8 cellular contexts compared by ENCODE assay signal in genomic region chr12:56258820-56259183, GRCh38. TPM values are rescaled to one million over a fixed set of nuclear protein-coding genes. Genes with fewer than 3 reads are reported as not detected.
DNase-seq lines count a peak whose midpoint lies in the region; ATAC-seq, FAIRE-seq and TF ChIP-seq lines count a peak whose summit lies in the region.

No MANE protein-coding gene starts in this region.

- H3K27me3 ChIP-seq in breast epithelium: no peaks in the 10 kb centered on the region

- H3K9me3 Mint-ChIP-seq in HFFc6: no peaks in the 10 kb centered on the region

- TF ChIP-seq CTCF in A549 (IDR thresholded peaks at IDR 0.05) (no peak), HFFc6 (IDR thresholded peaks at IDR 0.05) (no peak), breast epithelium (IDR thresholded peaks at IDR 0.05) (no peak), mucosa of descending colon (IDR thresholded peaks at IDR 0.05) (no peak)

- CTCF ChIA-PET in A549 (lab: Yijun Ruan, JAX): interaction anchor here (0.7 to 14.6 kb wide), 29 partner anchors 11 to 214 kb away, joined by 3 to 146 read pairs (median 6); partner anchors contain the start of genes COQ10A, RNF41, SMARCC2 and ZC3H10

- no peak for TF ChIP-seq EP300 in A549 (IDR thresholded peaks at IDR 0.05)

- H3K27ac Mint-ChIP-seq in HFFc6: peak overlapping the region; percentile 94

- no peak for DNase-seq in A549 (ENCODE audit: low read depth in 1 of 2, low spot score in 1 of 2)
- DNase-seq in HFFc6: no peak
- DNase-seq in breast epithelium (ENCODE audit: low spot score in 2 of 2): no peak
- DNase-seq in mucosa of descending colon: no peak
- DNase-seq in NCI-H146 treated with DMSO at 0.1 percent for 48 hours (lab: John Stamatoyannopoulos, UW; ENCODE audit: unreplicated experiment): no peak
- DNase-seq in NCI-H510A treated with DMSO at 0.1 percent for 48 hours (lab: John Stamatoyannopoulos, UW): no peak
- no peak for DNase-seq in UCSD-AML1 (lab: John Stamatoyannopoulos, UW; ENCODE audit: unreplicated experiment)
- DNase-seq in NCI-H1092 treated with DMSO at 0.1 percent for 48 hours (lab: John Stamatoyannopoulos, UW): no peak

- WGBS in A549 (ENCODE audit: missing lambda C conversion rate): 28% methylated on average over 9 of the region's 9 CpGs

- no peak for TF ChIP-seq POLR2A in A549 (IDR thresholded peaks at IDR 0.05; ENCODE audit: low read length)
- no peak for TF ChIP-seq POLR2A in breast epithelium (IDR thresholded peaks at IDR 0.05)

- peak; percentile 2; a peak in 2 of 6 replicates for ATAC-seq in A549
- no peak for ATAC-seq in mucosa of descending colon

- H3K27ac ChIP-seq in A549 (peak overlapping the region; percentile 92 to 97), breast epithelium (peak overlapping the region; percentile 83 to 86)

- POLR2A ChIA-PET in A549 (lab: Yijun Ruan, JAX): interaction anchor here (0.6 to 2.7 kb wide), 5 partner anchors 8 to 205 kb away, joined by 3 to 21 read pairs (median 3); partner anchors contain the start of genes COQ10A, RNF41 and SMARCC2

- intact Hi-C loops in breast epithelium (cut with DNase I; ENCODE audit: low total_unique reads): no loop called here
- intact Hi-C loops in mucosa of descending colon (cut with DNase I, micrococcal nuclease): no loop called here

- no peak for TF ChIP-seq RAD21 in A549 (conservative IDR thresholded peaks at IDR 0.05 in 1 of 2, IDR thresholded peaks at IDR 0.05 in 1 of 2)

- H3K4me3 ChIP-seq in A549: peak overlapping the region; percentile 94
- peak overlapping the region; percentile 80 to 96 (median 80) for H3K4me3 ChIP-seq in breast epithelium
- peak overlapping the region; percentile 69 for H3K4me3 ChIP-seq in mucosa of descending colon

- no peaks in the 10 kb centered on the region for H3K27me3 Mint-ChIP-seq in HFFc6 (ENCODE audit: insufficient read depth)

- peak overlapping the region; percentile 79 for H3K4me2 ChIP-seq in A549

- H3K36me3 Mint-ChIP-seq in HFFc6 (ENCODE audit: low read depth): peaks cover 35% of the 10 kb centered on the region

- H3K9me3 ChIP-seq in A549: no peaks in the 10 kb centered on the region
- no peaks in the 10 kb centered on the region for H3K9me3 ChIP-seq in breast epithelium
- H3K9me3 ChIP-seq in mucosa of descending colon: no peaks in the 10 kb centered on the region

- FAIRE-seq in A549 (lab: Jason Lieb, UNC): no peak

- H3K4me1 ChIP-seq in A549: peaks cover 47% of the 10 kb centered on the region
- peaks cover 0 to 12% of the 10 kb centered on the region in 2 donors for H3K4me1 ChIP-seq in breast epithelium
- H3K4me1 ChIP-seq in mucosa of descending colon (ENCODE audit: low read depth): peaks cover 19% of the 10 kb centered on the region

- H3K36me3 ChIP-seq in breast epithelium (peaks cover 3% of the 10 kb centered on the region), mucosa of descending colon (ENCODE audit: low read depth) (no peaks in the 10 kb centered on the region)

- peaks cover 54% of the 10 kb centered on the region for H3K4me1 Mint-ChIP-seq in HFFc6 (ENCODE audit: low read depth)

- peak overlapping the region; percentile 90 for H3K4me3 Mint-ChIP-seq in HFFc6

TF ChIP-seq in A549, 52 proteins besides CTCF, POLR2A, EP300 and RAD21:
- TF ChIP-seq HOXB13 (CRISPR knock-in tag; IDR thresholded peaks at IDR 0.05; ENCODE audit: low read depth) (no peak), HES2 (IDR thresholded peaks at IDR 0.05) (no peak), EHMT2 (IDR thresholded peaks at IDR 0.05; ENCODE audit: low read depth) (no peak), RFX5 (IDR thresholded peaks at IDR 0.05) (no peak), KDM5A (IDR thresholded peaks at IDR 0.05) (no peak), CBX2 (IDR thresholded peaks at IDR 0.05; ENCODE audit: borderline replicate concordance, low read depth) (no peak), POLR2AphosphoS2 (conservative IDR thresholded peaks at IDR 0.05; ENCODE audit: low read length) (no peak), PHF8 (IDR thresholded peaks at IDR 0.05; ENCODE audit: borderline replicate concordance, low read depth) (no peak), BCL3 (IDR thresholded peaks at IDR 0.05) (no peak), HOXB5 (CRISPR knock-in tag; IDR thresholded peaks at IDR 0.05) (no peak), CHD4 (IDR thresholded peaks at IDR 0.05; ENCODE audit: borderline replicate concordance) (no peak), ESRRA (IDR thresholded peaks at IDR 0.05; ENCODE audit: borderline replicate concordance, low read length) (no peak), MAZ (IDR thresholded peaks at IDR 0.05; ENCODE audit: borderline replicate concordance, low read depth, low read length) (no peak), FOSL2 (IDR thresholded peaks at IDR 0.05) (no peak), FOSL2 (CRISPR knock-in tag; IDR thresholded peaks at IDR 0.05) (no peak)
TF ChIP-seq in A549: peak in this region for 0.

RNA-seq across cellular contexts. Expression of gene ANKRD52, which starts 0.6 kb away (rescaled TPM):
- polyA plus RNA-seq in A549 (2011; rRNA removed): 26.1 and 35.1 TPM in 2 replicates
- polyA plus RNA-seq in A549 (2012; cell fraction: cytosol; rRNA removed): 31.9 and 40.1 TPM in 2 replicates
- polyA plus RNA-seq in A549 (2012; cell fraction: nucleus; rRNA removed): 109 and 119 TPM in 2 replicates
- 47.4 to 48.7 TPM (median 48.0 TPM) in 3 replicates for polyA plus RNA-seq in A549 (2017; fragmentation: RNase III; extraction: RNeasy Plus Mini Kit Qiagen cat#74134 plus additional on column Dnase treatment)
- polyA minus RNA-seq in A549 (2011; rRNA and poly(A)+ RNA removed): 57.3 and 62.5 TPM in 2 replicates
- 10 to 100 TPM; 57.9 to 87.8 (median 68.6) TPM for total RNA-seq in HFFc6 (2021; fragmentation: NEBNext Ultra II Directional; extraction: Animal tissue kit (Norgen Biotek cat#: 25700))
- 10 to 100 TPM; 12.8 to 18.4 (median 14.9) TPM for total RNA-seq in breast epithelium
- 10 to 100 TPM; 35.6 to 53.8 (median 43.1) TPM for total RNA-seq in mucosa of descending colon

RNA-seq across cellular contexts. Expression of gene COQ10A, which starts 7.9 kb away (rescaled TPM):
- 40.9 and 41.2 TPM in 2 replicates for polyA plus RNA-seq in A549 (2011; rRNA removed)
- polyA plus RNA-seq in A549 (2012; cell fraction: cytosol; rRNA removed): 33.5 and 38.0 TPM in 2 replicates
- polyA plus RNA-seq in A549 (2012; cell fraction: nucleus; rRNA removed): 73.4 and 87.0 TPM in 2 replicates
- 20.7 to 23.5 TPM (median 23.2 TPM) in 3 replicates for polyA plus RNA-seq in A549 (2017; fragmentation: RNase III; extraction: RNeasy Plus Mini Kit Qiagen cat#74134 plus additional on column Dnase treatment)
- polyA minus RNA-seq in A549 (2011; rRNA and poly(A)+ RNA removed): 20.8 and 21.3 TPM in 2 replicates
- 10 to 100 TPM in 1 of 6 experiments, 1 to 10 TPM in 5; 6.4 to 10.7 (median 8.2) TPM for total RNA-seq in HFFc6 (2021; fragmentation: NEBNext Ultra II Directional; extraction: Animal tissue kit (Norgen Biotek cat#: 25700))
- total RNA-seq in breast epithelium: 10 to 100 TPM; 18.7 to 23.7 (median 18.7) TPM
- 10 to 100 TPM in 1 of 3 donors, 1 to 10 TPM in 2; 4.0 to 12.7 (median 5.3) TPM for total RNA-seq in mucosa of descending colon

RNA-seq across cellular contexts. Expression of gene SLC39A5, which starts 29.0 kb away (rescaled TPM):
- polyA plus RNA-seq in A549 (2011; rRNA removed): 0.42 TPM in 1 of 2 replicates, not detected in the other
- polyA plus RNA-seq in A549 (2012; cell fraction: cytosol; rRNA removed): 0.17 and 0.21 TPM in 2 replicates
- 0.70 and 0.78 TPM in 2 replicates for polyA plus RNA-seq in A549 (2012; cell fraction: nucleus; rRNA removed)
- 0.09 to 0.23 TPM in 2 of 3 replicates, not detected in the other for polyA plus RNA-seq in A549 (2017; fragmentation: RNase III; extraction: RNeasy Plus Mini Kit Qiagen cat#74134 plus additional on column Dnase treatment)
- 1.2 TPM in 1 of 2 replicates, not detected in the other for polyA minus RNA-seq in A549 (2011; rRNA and poly(A)+ RNA removed)
- total RNA-seq in HFFc6 (2021; fragmentation: NEBNext Ultra II Directional; extraction: Animal tissue kit (Norgen Biotek cat#: 25700)): under 1 TPM in 1 of 6 experiments, not detected in 5; 0.10 TPM
- under 1 TPM in 1 of 3 donors, not detected in 2; 0.98 TPM for total RNA-seq in breast epithelium
- 100 to 1,000 TPM in 2 of 3 donors, 10 to 100 TPM in 1; 88.4 to 298 (median 129) TPM for total RNA-seq in mucosa of descending colon

RNA-seq across cellular contexts. Expression of gene NABP2, which starts 34.7 kb away (rescaled TPM):
- polyA plus RNA-seq in A549 (2011; rRNA removed) (86.1 and 86.7 TPM in 2 replicates), A549 (2017; fragmentation: RNase III; extraction: RNeasy Plus Mini Kit Qiagen cat#74134 plus additional on column Dnase treatment) (64.1 to 69.6 TPM (median 65.2 TPM) in 3 replicates)
- 96.7 and 97.4 TPM in 2 replicates for polyA plus RNA-seq in A549 (2012; cell fraction: cytosol; rRNA removed)
- polyA plus RNA-seq in A549 (2012; cell fraction: nucleus; rRNA removed): 21.4 and 27.6 TPM in 2 replicates
- polyA minus RNA-seq in A549 (2011; rRNA and poly(A)+ RNA removed): 31.6 and 42.1 TPM in 2 replicates
- 10 to 100 TPM; 46.8 to 53.6 (median 49.4) TPM for total RNA-seq in HFFc6 (2021; fragmentation: NEBNext Ultra II Directional; extraction: Animal tissue kit (Norgen Biotek cat#: 25700))
- total RNA-seq in breast epithelium (10 to 100 TPM; 24.7 to 31.2 (median 27.5) TPM), mucosa of descending colon (10 to 100 TPM; 22.2 to 37.3 (median 30.2) TPM)

RNA-seq across cellular contexts. Expression of gene RNF41, which starts 37.1 kb away (rescaled TPM):
- polyA plus RNA-seq in A549 (2011; rRNA removed): 47.8 and 65.1 TPM in 2 replicates
- 53.7 and 59.6 TPM in 2 replicates for polyA plus RNA-seq in A549 (2012; cell fraction: cytosol; rRNA removed)
- 32.1 and 44.8 TPM in 2 replicates for polyA plus RNA-seq in A549 (2012; cell fraction: nucleus; rRNA removed)
- polyA plus RNA-seq in A549 (2017; fragmentation: RNase III; extraction: RNeasy Plus Mini Kit Qiagen cat#74134 plus additional on column Dnase treatment): 20.2 to 21.7 TPM (median 20.7 TPM) in 3 replicates
- 168 and 180 TPM in 2 replicates for polyA minus RNA-seq in A549 (2011; rRNA and poly(A)+ RNA removed)
- 100 to 1,000 TPM in 1 of 6 experiments, 10 to 100 TPM in 5; 65.9 to 103 (median 71.2) TPM for total RNA-seq in HFFc6 (2021; fragmentation: NEBNext Ultra II Directional; extraction: Animal tissue kit (Norgen Biotek cat#: 25700))
- total RNA-seq in breast epithelium: 10 to 100 TPM; 64.4 to 86.6 (median 81.3) TPM
- 10 to 100 TPM; 30.4 to 51.5 (median 32.1) TPM for total RNA-seq in mucosa of descending colon

Comparison
In these comparisons a context has a peak if more than half of its experiments do, and no peak if none do; other contexts are left out.
1. RNA of gene SLC39A5, which starts 29.0 kb away (total RNA-seq): 88.4 to 298 TPM in mucosa of descending colon; 0.10 TPM in HFFc6 and 0.98 TPM in breast epithelium; every median in the first group is over 10 times any median in the second.
2. Peak in every context shown above with its lines, with median percentiles within 50 percentile points of each other: H3K4me3 ChIP-seq.